Comparison of ENCODE assay signal across 7 cellular contexts in the genomic region with DNA sequence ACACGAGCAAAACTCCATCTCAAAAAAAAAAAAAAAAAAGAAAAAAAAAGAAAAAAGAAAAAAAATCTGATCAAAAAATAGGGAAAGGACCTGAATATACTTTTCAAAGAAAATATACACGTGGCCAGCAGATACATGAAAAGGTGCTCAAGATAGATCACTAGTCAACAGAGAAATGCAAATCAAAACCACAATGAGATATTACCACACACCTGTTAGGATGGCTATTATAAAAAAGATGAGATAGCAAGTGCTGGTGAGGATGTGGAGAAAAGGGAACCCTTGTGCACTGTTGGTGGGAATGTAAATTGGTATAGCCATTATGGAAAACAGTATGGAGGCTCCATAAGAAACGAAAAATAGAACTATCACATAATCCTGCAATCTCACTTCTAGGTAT.
DNase-seq lines count a peak whose midpoint lies in the region; ATAC-seq and TF ChIP-seq lines count a peak whose summit lies in the region.
"Not testable (repeated sequence)": the region's sequence is repeated elsewhere in the genome, so short reads cannot be mapped to it uniquely, and the experiment has no call there.

No MANE protein-coding gene starts in this region.

- H3K4me3 ChIP-seq in OCI-LY7 (ENCODE audit: low read depth, low read length, poor library complexity, severe bottlenecking), result not testable (repeated sequence)

- not testable (repeated sequence) for H3K79me2 ChIP-seq in OCI-LY7 (ENCODE audit: insufficient read depth, low read depth, low read length)

- intact Hi-C loops in OCI-LY7 (cut with micrococcal nuclease; ENCODE audit: unreplicated experiment), result not testable (repeated sequence)

- not testable (repeated sequence) for H3K36me3 ChIP-seq in OCI-LY7 (ENCODE audit: insufficient read depth, low read length)

- H4K20me1 ChIP-seq in OCI-LY7 (ENCODE audit: insufficient read depth, low read length), result not testable (repeated sequence)

- H3K9me2 ChIP-seq in OCI-LY7 (ENCODE audit: insufficient read depth, low read length), result not testable (repeated sequence)

- H3K4me2 ChIP-seq in OCI-LY7 (ENCODE audit: low read length), result peak overlapping the region; percentile 31; the same call in 1 of the 2 replicates

- BruUV-seq in OCI-LY7 (replicated peaks; lab: Mats Ljungman, UMichigan), result not testable (repeated sequence)

- POLR2A ChIA-PET in OCI-LY7 (lab: Charles Lee), result interaction anchor here (1.0 kb wide), 1 partner anchor 9 kb away, joined by 6 read pairs; no protein-coding TSS in a partner anchor

- not testable (repeated sequence) for H3K9me3 ChIP-seq in OCI-LY7 (ENCODE audit: low read length)

- H2AFZ ChIP-seq in OCI-LY7 (ENCODE audit: low read length), result not testable (repeated sequence)

- TF ChIP-seq CTCF in OCI-LY7 (conservative IDR thresholded peaks at IDR 0.05; ENCODE audit: low read length), result not testable (repeated sequence)

- ATAC-seq in GM18517 (IDR thresholded peaks at IDR 0.05; ENCODE audit: unreplicated experiment) (peak; percentile 91), GM19351 (IDR thresholded peaks at IDR 0.05; ENCODE audit: unreplicated experiment) (peak; percentile 75), GM21526 (IDR thresholded peaks at IDR 0.05; ENCODE audit: low FRiP score, unreplicated experiment) (peak; percentile 76), HG02759 (IDR thresholded peaks at IDR 0.05; ENCODE audit: unreplicated experiment) (peak; percentile 77), HG03064 (IDR thresholded peaks at IDR 0.05; ENCODE audit: low read depth, unreplicated experiment) (peak; percentile 73), HG03442 (IDR thresholded peaks at IDR 0.05; ENCODE audit: unreplicated experiment) (peak; percentile 72)

- not testable (repeated sequence) for H3K27ac ChIP-seq in OCI-LY7 (ENCODE audit: low read depth, low read length, poor library complexity, severe bottlenecking)

- DNase-seq in OCI-LY7 (ENCODE audit: low spot score), result peak; percentile 23

- peaks cover 19% of the 10 kb centered on the region for H3K4me1 ChIP-seq in OCI-LY7 (ENCODE audit: insufficient read depth, low read length, poor library complexity, severe bottlenecking)

- CTCF ChIA-PET in OCI-LY7 (lab: Charles Lee; ENCODE audit: unreplicated experiment), result not testable (repeated sequence)
